Comparison of ENCODE assay signal across 8 cellular contexts in the genomic region with DNA sequence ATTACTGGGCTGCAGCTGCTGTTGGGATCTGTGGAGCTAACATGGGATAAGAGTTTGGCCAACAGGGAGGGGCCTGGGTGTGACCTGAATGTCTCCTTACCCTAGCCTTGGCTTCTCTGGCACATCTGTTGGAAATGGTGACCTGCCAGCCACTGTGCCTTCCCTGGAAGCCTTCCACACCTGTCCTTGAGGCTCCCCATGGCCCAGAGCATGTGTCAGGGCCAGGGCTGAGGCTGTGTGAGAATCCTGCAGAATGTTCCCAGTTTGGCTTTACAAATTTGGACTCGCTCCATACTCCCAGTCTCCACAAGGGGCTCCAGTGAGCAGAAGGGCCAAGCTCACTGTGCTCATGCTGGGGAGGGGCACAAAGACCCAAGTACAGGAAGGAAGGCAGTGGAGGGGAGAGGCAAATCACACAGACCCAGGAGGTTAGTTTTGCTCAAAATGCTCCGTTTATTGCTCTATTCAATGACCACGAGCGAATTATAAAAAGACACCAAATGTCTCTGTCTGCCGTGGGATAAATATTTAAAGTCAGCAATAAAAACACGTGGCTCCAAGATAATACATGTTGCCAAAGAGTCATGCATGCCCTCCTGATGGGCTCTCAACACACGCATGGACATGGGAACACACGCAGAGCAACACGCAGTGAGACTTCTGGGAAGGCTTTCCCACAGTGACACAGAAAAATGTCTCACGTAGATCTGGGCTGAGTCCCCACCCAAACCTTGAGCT. TPM values are rescaled to one million over a fixed set of nuclear protein-coding genes. Genes with fewer than 3 reads are reported as not detected.
DNase-seq lines count a peak whose midpoint lies in the region; ATAC-seq and TF ChIP-seq lines count a peak whose summit lies in the region.

No MANE protein-coding gene starts in this region.

- TF ChIP-seq EP300 in upper lobe of left lung (IDR thresholded peaks at IDR 0.05): no peak

- no peaks in the 10 kb centered on the region for H3K27me3 ChIP-seq in upper lobe of left lung

- peak; percentile 79 for ATAC-seq in activated B cell treated with CpG ODN at 0.5 μM for 24 hours (ENCODE audit: low read depth)
- peak in 1 of 2 donors; percentile 62 for ATAC-seq in upper lobe of left lung (ENCODE audit: low FRiP score in 2 of 2)
- no peak for ATAC-seq in HG02840 (IDR thresholded peaks at IDR 0.05; ENCODE audit: low FRiP score, unreplicated experiment)

- peak; percentile 39 for DNase-seq in activated gamma-delta T cell treated with Interleukin-2 at 50 U/mL for 16 hours
- DNase-seq in activated gamma-delta T cell (lab: John Stamatoyannopoulos, UW): no peak
- DNase-seq in HuH-7.5 (ENCODE audit: low spot score): peak; percentile 62
- no peak for DNase-seq in activated B cell treated with CpG ODN at 0.5 μM for 24 hours
- DNase-seq in effector CD4-positive, alpha-beta T cell: peak; percentile 38
- peak in 1 of 2 experiments; percentile 61 for DNase-seq in mesothelial cell of epicardium (ENCODE audit: low spot score in 2 of 2, unreplicated experiment in 2 of 2)
- no peak for DNase-seq in upper lobe of left lung

- POLR2A ChIA-PET in activated B cell treated with CpG ODN at 0.5 μM for 24 hours (lab: Charles Lee): interaction anchor here (0.5 kb wide), 1 partner anchor 105 kb away, joined by 3 read pairs; no protein-coding TSS in a partner anchor

- intact Hi-C loops in activated B cell treated with CpG ODN at 0.5 μM for 24 hours (cut with micrococcal nuclease): loop anchor here (10.0 kb wide), 3 partner anchors 333 to 713 kb away; partner anchors contain the start of genes GTF2H1, HPS5, LDHA and SERGEF

- H3K27ac Mint-ChIP-seq in activated B cell treated with CpG ODN at 0.5 μM for 24 hours: no peak overlapping the region
- H3K27ac Mint-ChIP-seq in mesothelial cell of epicardium: no peak overlapping the region

- H3K9me3 Mint-ChIP-seq in activated B cell treated with CpG ODN at 0.5 μM for 24 hours (no peaks in the 10 kb centered on the region), mesothelial cell of epicardium (no peaks in the 10 kb centered on the region)

- no peaks in the 10 kb centered on the region for H3K4me1 ChIP-seq in upper lobe of left lung

- no peaks in the 10 kb centered on the region for H3K36me3 ChIP-seq in upper lobe of left lung

- no peak overlapping the region for H3K27ac ChIP-seq in upper lobe of left lung

- H3K27me3 Mint-ChIP-seq in activated B cell treated with CpG ODN at 0.5 μM for 24 hours (peaks cover 2% of the 10 kb centered on the region), mesothelial cell of epicardium (ENCODE audit: low read depth) (peaks cover 4% of the 10 kb centered on the region)

- H3K4me1 Mint-ChIP-seq in activated B cell treated with CpG ODN at 0.5 μM for 24 hours (peaks cover 15% of the 10 kb centered on the region), mesothelial cell of epicardium (no peaks in the 10 kb centered on the region)

- CTCF ChIA-PET in activated B cell treated with CpG ODN at 0.5 μM for 24 hours (lab: Charles Lee): interaction anchor here (0.9 to 1.9 kb wide), 7 partner anchors 10 to 613 kb away, joined by 3 to 7 read pairs (median 4); partner anchors contain the start of gene TSG101

- TF ChIP-seq CTCF in activated B cell treated with CpG ODN at 0.5 μM for 24 hours (IDR thresholded peaks at IDR 0.05) (peak; percentile 61), mesothelial cell of epicardium (IDR thresholded peaks at IDR 0.05; ENCODE audit: unreplicated experiment) (peak; percentile 69), upper lobe of left lung (IDR thresholded peaks at IDR 0.05) (peak; percentile 41 to 79 (median 49))

- no peaks in the 10 kb centered on the region for H3K9me3 ChIP-seq in upper lobe of left lung

- H3K4me3 Mint-ChIP-seq in activated B cell treated with CpG ODN at 0.5 μM for 24 hours: no peak overlapping the region
- no peak overlapping the region for H3K4me3 Mint-ChIP-seq in mesothelial cell of epicardium

- TF ChIP-seq POLR2A in upper lobe of left lung (IDR thresholded peaks at IDR 0.05): no peak

- no peaks in the 10 kb centered on the region for H3K36me3 Mint-ChIP-seq in activated B cell treated with CpG ODN at 0.5 μM for 24 hours (ENCODE audit: low read depth)
- H3K36me3 Mint-ChIP-seq in mesothelial cell of epicardium: no peaks in the 10 kb centered on the region

- WGBS in upper lobe of left lung, 2 donors: 50 to 51% methylated on average over 10 of the region's 10 CpGs

- no peak overlapping the region for H3K4me3 ChIP-seq in upper lobe of left lung

RNA-seq across cellular contexts. Expression of gene IGSF22, which starts 1.7 kb away (rescaled TPM):
- total RNA-seq in activated B cell treated with CpG ODN at 0.5 μM for 24 hours (0.17 and 1.4 TPM in 2 replicates), mesothelial cell of epicardium (0.24 to 0.47 TPM (median 0.45 TPM) in 3 replicates), upper lobe of left lung (10 to 100 TPM in 1 of 6 donors, 1 to 10 TPM in 2, not detected in 3; 1.2 to 21.0 (median 2.1) TPM)

RNA-seq across cellular contexts. Expression of gene TMEM86A, which starts 29.1 kb away (rescaled TPM):
- 0.10 and 0.13 TPM in 2 replicates for total RNA-seq in activated B cell treated with CpG ODN at 0.5 μM for 24 hours
- total RNA-seq in mesothelial cell of epicardium: 6.6 to 7.9 TPM (median 7.4 TPM) in 3 replicates
- total RNA-seq in upper lobe of left lung: 10 to 100 TPM in 3 of 6 donors, 1 to 10 TPM in 3; 4.6 to 18.0 (median 8.5) TPM

Comparison
In these comparisons a context has a peak if more than half of its experiments do, and no peak if none do; other contexts are left out.
1. DNase-seq: peak in activated gamma-delta T cell treated with Interleukin-2 at 50 U/mL for 16 hours (single experiment), HuH-7.5 (single experiment) and effector CD4-positive, alpha-beta T cell (single experiment); none in activated gamma-delta T cell (single experiment), activated B cell treated with CpG ODN at 0.5 μM for 24 hours (single experiment) and upper lobe of left lung (0 of 2).
2. Peak in every context shown above with its lines, with median percentiles within 50 percentile points of each other: CTCF ChIP-seq.